7 cellular contexts compared by ENCODE assay signal in genomic region chr3:156297582-156297981, GRCh38.
"Had no signal": no experiment of that assay in that cellular context is flagged by ENCODE, and none has a peak within 500 bp of the region (broad histone marks: within the 10 kb centered on the region; RNA-seq: fewer than 3 reads in every experiment).

No MANE protein-coding gene starts in this region.

- H3K27ac ChIP-seq: GM23248 had no signal

- ATAC-seq: K562 had no signal

- H2AFZ ChIP-seq: GM23248 had no signal

- H3K4me1 Mint-ChIP-seq: H9 had no signal

- H3K27ac Mint-ChIP-seq: H9, HFFc6 had no signal

- H3K4me3 Mint-ChIP-seq: H9, HFFc6 had no signal

- H3K9ac ChIP-seq: GM23248 had no signal

- DNase-seq: GM23248, GOT3, H9, HCEC 1CT, HFFc6, IMR-90 had no signal

- H3K4me3 ChIP-seq: GM23248, K562 had no signal

- H3K9me3 Mint-ChIP-seq: H9, HFFc6 had no signal
